ENCODE assay signal across 1 cellular context in genomic region chr16:82042144-82042543, GRCh38.
TF ChIP-seq lines count a peak whose summit lies in the region.

No MANE protein-coding gene starts in this region.

TF ChIP-seq in IMR-90, 13 proteins besides CTCF, POLR2A, EP300 and RAD21:
- TF ChIP-seq FOS (IDR thresholded peaks at IDR 0.05; ENCODE audit: low read depth, low read length), result no peak
- no peak for TF ChIP-seq MXI1 (IDR thresholded peaks at IDR 0.05; ENCODE audit: borderline replicate concordance, low read depth, low read length)
- TF ChIP-seq CHD1 (IDR thresholded peaks at IDR 0.05; ENCODE audit: low read depth, low read length), result no peak
- no peak for TF ChIP-seq ELK1 (IDR thresholded peaks at IDR 0.05; ENCODE audit: borderline replicate concordance, low read depth, low read length)
- no peak for TF ChIP-seq MAZ (IDR thresholded peaks at IDR 0.05; ENCODE audit: borderline replicate concordance, low read depth, low read length)
- TF ChIP-seq RFX5 (IDR thresholded peaks at IDR 0.05; ENCODE audit: low read depth, low read length), result no peak
- TF ChIP-seq RCOR1 (IDR thresholded peaks at IDR 0.05; ENCODE audit: insufficient replicate concordance, low read length), result no peak
- no peak for TF ChIP-seq CEBPB (IDR thresholded peaks at IDR 0.05; ENCODE audit: low read depth, low read length)
- TF ChIP-seq, protein P1, sequence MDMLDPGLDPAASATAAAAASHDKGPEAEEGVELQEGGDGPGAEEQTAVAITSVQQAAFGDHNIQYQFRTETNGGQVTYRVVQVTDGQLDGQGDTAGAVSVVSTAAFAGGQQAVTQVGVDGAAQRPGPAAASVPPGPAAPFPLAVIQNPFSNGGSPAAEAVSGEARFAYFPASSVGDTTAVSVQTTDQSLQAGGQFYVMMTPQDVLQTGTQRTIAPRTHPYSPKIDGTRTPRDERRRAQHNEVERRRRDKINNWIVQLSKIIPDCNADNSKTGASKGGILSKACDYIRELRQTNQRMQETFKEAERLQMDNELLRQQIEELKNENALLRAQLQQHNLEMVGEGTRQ (IDR thresholded peaks at IDR 0.05; ENCODE audit: low read depth, low read length), result no peak
- TF ChIP-seq SMC3 (IDR thresholded peaks at IDR 0.05; ENCODE audit: low read depth, low read length), result no peak
- TF ChIP-seq NFE2L2 (IDR thresholded peaks at IDR 0.05; ENCODE audit: low read depth, low read length), result no peak
- no peak for TF ChIP-seq MAFK (IDR thresholded peaks at IDR 0.05; ENCODE audit: low read depth, low read length)
- TF ChIP-seq BHLHE40 (IDR thresholded peaks at IDR 0.05; ENCODE audit: low read depth, low read length), result no peak
